ENCODE assay signal across 10 cellular contexts in the genomic region with DNA sequence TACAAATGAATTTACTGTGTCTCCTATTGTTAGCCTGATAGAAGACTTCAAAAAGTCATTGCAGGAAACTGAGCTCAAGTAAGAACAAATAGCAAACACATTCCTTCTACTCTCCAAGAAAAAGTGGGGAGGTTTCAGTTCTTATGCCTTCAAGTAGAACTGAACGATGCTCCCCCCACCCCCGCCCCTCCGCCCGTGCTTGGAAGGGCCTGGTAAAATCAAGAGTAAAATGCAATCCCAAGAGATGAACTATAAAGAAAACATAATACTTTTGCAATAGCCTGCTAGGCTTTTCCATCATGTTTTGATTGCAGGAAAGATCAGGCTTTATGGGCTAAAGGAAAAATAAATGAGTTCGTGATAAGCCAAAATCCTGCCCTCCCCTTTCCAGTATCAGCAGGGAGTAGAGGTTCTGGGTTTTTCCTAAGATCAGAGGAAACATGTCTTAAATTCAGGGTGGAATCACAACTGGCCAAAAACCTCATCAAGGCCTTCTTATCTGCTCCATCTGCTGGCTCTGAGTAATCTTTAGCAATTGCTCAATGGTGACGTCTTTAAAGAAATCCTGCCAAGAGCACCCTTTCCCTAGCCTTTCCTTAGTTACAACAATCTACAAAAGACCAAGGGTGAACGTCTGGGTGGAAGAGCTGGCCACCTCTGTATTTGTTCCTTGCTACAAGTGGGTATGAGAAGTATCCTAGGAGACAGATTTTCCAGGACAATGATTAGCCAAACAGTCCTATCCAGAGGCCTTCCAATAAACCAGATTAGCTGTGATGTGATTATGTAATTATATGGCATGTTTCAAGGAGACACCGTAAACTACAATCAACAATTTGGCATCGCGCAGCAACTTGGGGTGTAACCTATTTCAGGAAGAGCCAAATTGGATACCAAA.
DNase-seq lines count a peak whose midpoint lies in the region; ATAC-seq and TF ChIP-seq lines count a peak whose summit lies in the region.
"Had no signal": no experiment of that assay in that cellular context is flagged by ENCODE, and none has a peak within 500 bp of the region (broad histone marks: within the 10 kb centered on the region; RNA-seq: fewer than 3 reads in every experiment).

No MANE protein-coding gene starts in this region.

- H3K9ac ChIP-seq in Karpas-422 (ENCODE audit: low read length) = no peak overlapping the region

- no peaks in the 10 kb centered on the region for H3K36me3 ChIP-seq in suprapubic skin
- no peaks in the 10 kb centered on the region for H3K36me3 ChIP-seq in Karpas-422 (ENCODE audit: insufficient read depth, low read length)
- H3K36me3 ChIP-seq: neutrophil had no signal

- no peak overlapping the region for H3K4me3 ChIP-seq in suprapubic skin
- H3K4me3 ChIP-seq in Karpas-422 (ENCODE audit: low read length) = no peak overlapping the region

- no peak for TF ChIP-seq EP300 in suprapubic skin (IDR thresholded peaks at IDR 0.05)

- H3K4me3 Mint-ChIP-seq in activated CD8-positive, alpha-beta memory T cell treated with anti-CD3 and anti-CD28 coated beads, Interleukin-2, amount 10 ng/mL, durations not matched to agents 7 days and 5 days = no peak overlapping the region
- H3K4me3 Mint-ChIP-seq: B cell had no signal

- 46% methylated on average over 10 of the region's 10 CpGs for WGBS in suprapubic skin

- no peaks in the 10 kb centered on the region for H4K20me1 ChIP-seq in Karpas-422 (ENCODE audit: insufficient read depth, low read depth, low read length)

- H3K9me3 ChIP-seq in suprapubic skin (no peaks in the 10 kb centered on the region), Karpas-422 (ENCODE audit: low read length) (no peaks in the 10 kb centered on the region)
- H3K9me3 ChIP-seq: neutrophil had no signal

- intact Hi-C loops in left cardiac atrium (cut with DNase I) = loop anchor here in 1 of 2 donors (10.0 kb wide), 1 partner anchor 114 kb away; no protein-coding TSS in a partner anchor

- H3K4me1 ChIP-seq in suprapubic skin (peaks cover 12% of the 10 kb centered on the region), Karpas-422 (ENCODE audit: low read length) (no peaks in the 10 kb centered on the region)

- H3K9me3 Mint-ChIP-seq in activated CD8-positive, alpha-beta memory T cell treated with anti-CD3 and anti-CD28 coated beads, Interleukin-2, amount 10 ng/mL, durations not matched to agents 7 days and 5 days (ENCODE audit: low read depth) = no peaks in the 10 kb centered on the region

- no peak overlapping the region for H3K4me2 ChIP-seq in Karpas-422 (ENCODE audit: low read depth, low read length, poor library complexity, severe bottlenecking)

- H3K27ac ChIP-seq in suprapubic skin = peak overlapping the region; percentile 72
- H3K27ac ChIP-seq in Karpas-422 (ENCODE audit: low read length) = no peak overlapping the region
- H3K27ac ChIP-seq: neutrophil had no signal

- H3K27me3 ChIP-seq in suprapubic skin (no peaks in the 10 kb centered on the region), Karpas-422 (ENCODE audit: low read length) (no peaks in the 10 kb centered on the region)
- H3K27me3 ChIP-seq: neutrophil had no signal

- H3K9me2 ChIP-seq in Karpas-422 (replicated peaks; ENCODE audit: insufficient read depth, low read length) = no peaks in the 10 kb centered on the region

- no peaks in the 10 kb centered on the region for H3K79me2 ChIP-seq in Karpas-422 (ENCODE audit: low read length)

- H3K4me1 Mint-ChIP-seq in activated CD8-positive, alpha-beta memory T cell treated with anti-CD3 and anti-CD28 coated beads, Interleukin-2, amount 10 ng/mL, durations not matched to agents 7 days and 5 days = peaks cover 3% of the 10 kb centered on the region
- H3K4me1 Mint-ChIP-seq: B cell had no signal

- no peak overlapping the region for H3K27ac Mint-ChIP-seq in activated CD8-positive, alpha-beta memory T cell treated with anti-CD3 and anti-CD28 coated beads, Interleukin-2, amount 10 ng/mL, durations not matched to agents 7 days and 5 days
- H3K27ac Mint-ChIP-seq: B cell had no signal

- no peak overlapping the region for H2AFZ ChIP-seq in Karpas-422 (ENCODE audit: low read length)

- ATAC-seq in left cardiac atrium (peak; percentile 71 to 95), GM19324 (IDR thresholded peaks at IDR 0.05; ENCODE audit: low FRiP score, unreplicated experiment) (no peak)
- no peak for ATAC-seq in activated CD8-positive, alpha-beta memory T cell treated with anti-CD3 and anti-CD28 coated beads, Interleukin-2, amount 10 ng/mL, durations not matched to agents 7 days and 5 days

- DNase-seq in NCI-H1105 treated with DMSO at 0.1 percent for 48 hours (lab: John Stamatoyannopoulos, UW) (peak; percentile 26), NCI-H1105 (lab: John Stamatoyannopoulos, UW) (no peak), SW 1271 (lab: John Stamatoyannopoulos, UW) (peak; percentile 9 to 52), left cardiac atrium (peak; percentile 56), suprapubic skin (ENCODE audit: low spot score in 2 of 2) (peak in 1 of 2 donors; percentile 73), Karpas-422 (no peak)
- no peak for DNase-seq in activated CD8-positive, alpha-beta memory T cell treated with anti-CD3 and anti-CD28 coated beads, Interleukin-2, amount 10 ng/mL, durations not matched to agents 7 days and 5 days

- H3K36me3 Mint-ChIP-seq in activated CD8-positive, alpha-beta memory T cell treated with anti-CD3 and anti-CD28 coated beads, Interleukin-2, amount 10 ng/mL, durations not matched to agents 7 days and 5 days = no peaks in the 10 kb centered on the region

- no peak for TF ChIP-seq CTCF in suprapubic skin (IDR thresholded peaks at IDR 0.05)

- H3K27me3 Mint-ChIP-seq in activated CD8-positive, alpha-beta memory T cell treated with anti-CD3 and anti-CD28 coated beads, Interleukin-2, amount 10 ng/mL, durations not matched to agents 7 days and 5 days = no peaks in the 10 kb centered on the region
- H3K27me3 Mint-ChIP-seq: B cell had no signal

- TF ChIP-seq POLR2A in suprapubic skin (IDR thresholded peaks at IDR 0.05) = no peak

- CTCF ChIA-PET in activated CD8-positive, alpha-beta memory T cell treated with anti-CD3 and anti-CD28 coated beads, Interleukin-2, amount 10 ng/mL, durations not matched to agents 7 days and 5 days (lab: Charles Lee) = interaction anchor here (0.7 to 1.0 kb wide), 2 partner anchors 9 to 123 kb away, joined by 3 to 5 read pairs; no protein-coding TSS in a partner anchor

Comparison
In these comparisons a context has a peak if more than half of its experiments do, and no peak if none do; other contexts are left out.
1. DNase-seq: peak in NCI-H1105 treated with DMSO at 0.1 percent for 48 hours (single experiment), SW 1271 (2 of 2) and left cardiac atrium (single experiment); none in NCI-H1105 (single experiment), Karpas-422 (single experiment) and activated CD8-positive, alpha-beta memory T cell treated with anti-CD3 and anti-CD28 coated beads, Interleukin-2, amount 10 ng/mL, durations not matched to agents 7 days and 5 days (single experiment).
2. ATAC-seq: peak in left cardiac atrium (2 of 2); none in GM19324 (single experiment) and activated CD8-positive, alpha-beta memory T cell treated with anti-CD3 and anti-CD28 coated beads, Interleukin-2, amount 10 ng/mL, durations not matched to agents 7 days and 5 days (single experiment).